In genomic region chr6:43053545-43054205, GRCh38 we compare ENCODE assay signal across 1 cellular context.
A peak's percentile ranks its signal among the peaks of the same experiment; 100 is the strongest.
TF ChIP-seq lines count a peak whose summit lies in the region.

TSS of gene CUL7 (minus strand) at chr6:43053851. CDS start at chr6:43052788, 1,063 bp downstream.

TF ChIP-seq in GM12878, 131 proteins besides CTCF, POLR2A, EP300 and RAD21 (continued from another document and continues in another):
- peak; percentile 74 for TF ChIP-seq ZNF687 (IDR thresholded peaks at IDR 0.05)
- 0 out of 2 replicates have a peak, but pooled peaks have one; percentile 47 for TF ChIP-seq NR2F1 (conservative IDR thresholded peaks at IDR 0.05)
- peak; percentile 20 for TF ChIP-seq PBX3 (IDR thresholded peaks at IDR 0.05; ENCODE audit: insufficient replicate concordance, low read depth, low read length)
- TF ChIP-seq MLLT1 (IDR thresholded peaks at IDR 0.05): no peak; the same call in 1 of the 2 replicates
- no peak for TF ChIP-seq ATF3 (IDR thresholded peaks at IDR 0.05; ENCODE audit: borderline replicate concordance, extremely low read depth, low read depth, low read length)
- TF ChIP-seq SMC3 (IDR thresholded peaks at IDR 0.05; ENCODE audit: borderline replicate concordance, low read length): 0 out of 2 replicates have a peak, but pooled peaks have one; percentile 2
- peak; percentile 8 for TF ChIP-seq SIX5 (IDR thresholded peaks at IDR 0.05; ENCODE audit: low read depth, low read length, severe bottlenecking)
- no peak for TF ChIP-seq YBX1 (IDR thresholded peaks at IDR 0.05)
- TF ChIP-seq CREM (IDR thresholded peaks at IDR 0.05; ENCODE audit: low read depth): peak; percentile 41; the same call in 1 of the 2 replicates
- TF ChIP-seq CHD2 (IDR thresholded peaks at IDR 0.05; ENCODE audit: borderline replicate concordance, low read depth, low read length): 0 out of 2 replicates have a peak, but pooled peaks have one; percentile 14
- no peak for TF ChIP-seq NFIC (IDR thresholded peaks at IDR 0.05; ENCODE audit: low read depth, low read length)
- TF ChIP-seq TCF12 (IDR thresholded peaks at IDR 0.05; ENCODE audit: low read depth, low read length): peak; percentile 54; the same call in 1 of the 2 replicates
- TF ChIP-seq PAX8 (IDR thresholded peaks at IDR 0.05): no peak
- no peak for TF ChIP-seq KLF5 (IDR thresholded peaks at IDR 0.05; ENCODE audit: partially characterized antibody)
- no peak for TF ChIP-seq NFYA (IDR thresholded peaks at IDR 0.05; ENCODE audit: borderline replicate concordance, low read depth, low read length)
- TF ChIP-seq RBBP5 (conservative IDR thresholded peaks at IDR 0.05): no peak; the same call in 1 of the 2 replicates
- peak; percentile 66; the same call in 1 of the 2 replicates for TF ChIP-seq SIN3A (IDR thresholded peaks at IDR 0.05; ENCODE audit: low read depth, low read length)
- no peak for TF ChIP-seq TBL1XR1 (IDR thresholded peaks at IDR 0.05; ENCODE audit: low read depth, low read length)
- TF ChIP-seq BMI1 (IDR thresholded peaks at IDR 0.05; ENCODE audit: borderline replicate concordance): no peak
- 0 out of 2 replicates have a peak, but pooled peaks have one; percentile 38 for TF ChIP-seq TCF3 (IDR thresholded peaks at IDR 0.05; ENCODE audit: borderline replicate concordance, insufficient read depth, low read depth, low read length)
- no peak for TF ChIP-seq ZNF622 (IDR thresholded peaks at IDR 0.05)
- TF ChIP-seq TCF7 (IDR thresholded peaks at IDR 0.05; ENCODE audit: borderline replicate concordance): no peak
- TF ChIP-seq ZNF592 (IDR thresholded peaks at IDR 0.05): no peak
- TF ChIP-seq GATAD2B (conservative IDR thresholded peaks at IDR 0.05; ENCODE audit: low read depth): peak; percentile 88; the same call in 1 of the 2 replicates
- peak; percentile 74; the same call in 1 of the 2 replicates for TF ChIP-seq TARDBP (IDR thresholded peaks at IDR 0.05; ENCODE audit: borderline replicate concordance)
- TF ChIP-seq IRF4 (IDR thresholded peaks at IDR 0.05; ENCODE audit: low read depth, low read length): no peak
- TF ChIP-seq MEF2B (IDR thresholded peaks at IDR 0.05; ENCODE audit: partially characterized antibody, poor library complexity, severe bottlenecking): no peak
- no peak for TF ChIP-seq SUZ12 (IDR thresholded peaks at IDR 0.05; ENCODE audit: unreplicated experiment)
- no peak for TF ChIP-seq NFXL1 (IDR thresholded peaks at IDR 0.05; ENCODE audit: borderline replicate concordance)
- peak; percentile 92 for TF ChIP-seq NKRF (conservative IDR thresholded peaks at IDR 0.05)
- TF ChIP-seq RAD51 (IDR thresholded peaks at IDR 0.05): no peak
- TF ChIP-seq POLR2AphosphoS2 (IDR thresholded peaks at IDR 0.05; ENCODE audit: low read depth, low read length): peak; percentile 95
- peak in 1 of 2 experiments; percentile 77; a peak in 2 of 4 replicates for TF ChIP-seq BHLHE40 (IDR thresholded peaks at IDR 0.05; ENCODE audit: borderline replicate concordance in 1 of 2, low read depth in 2 of 2, low read length in 1 of 2)
- TF ChIP-seq DPF2 (IDR thresholded peaks at IDR 0.05): peak; percentile 62; the same call in 1 of the 2 replicates
- TF ChIP-seq EGR1 (IDR thresholded peaks at IDR 0.05; ENCODE audit: borderline replicate concordance in 1 of 2, low read depth in 2 of 2, low read length in 2 of 2): peak in 1 of 2 experiments; percentile 33; a peak in 1 of 3 replicates
- no peak for TF ChIP-seq PRDM15 (CRISPR knock-in tag; IDR thresholded peaks at IDR 0.05)
- no peak for TF ChIP-seq KDM1A (IDR thresholded peaks at IDR 0.05; ENCODE audit: borderline replicate concordance)
- TF ChIP-seq HSF1 (IDR thresholded peaks at IDR 0.05; ENCODE audit: low read depth, low read length): no peak
- no peak for TF ChIP-seq ZSCAN29 (IDR thresholded peaks at IDR 0.05)
- no peak for TF ChIP-seq KAT2A (conservative IDR thresholded peaks at IDR 0.05; ENCODE audit: control insufficient read depth, low read depth, low read length)
- peak; percentile 67 for TF ChIP-seq ATF7 (IDR thresholded peaks at IDR 0.05; ENCODE audit: low read depth)
